In the genomic region with DNA sequence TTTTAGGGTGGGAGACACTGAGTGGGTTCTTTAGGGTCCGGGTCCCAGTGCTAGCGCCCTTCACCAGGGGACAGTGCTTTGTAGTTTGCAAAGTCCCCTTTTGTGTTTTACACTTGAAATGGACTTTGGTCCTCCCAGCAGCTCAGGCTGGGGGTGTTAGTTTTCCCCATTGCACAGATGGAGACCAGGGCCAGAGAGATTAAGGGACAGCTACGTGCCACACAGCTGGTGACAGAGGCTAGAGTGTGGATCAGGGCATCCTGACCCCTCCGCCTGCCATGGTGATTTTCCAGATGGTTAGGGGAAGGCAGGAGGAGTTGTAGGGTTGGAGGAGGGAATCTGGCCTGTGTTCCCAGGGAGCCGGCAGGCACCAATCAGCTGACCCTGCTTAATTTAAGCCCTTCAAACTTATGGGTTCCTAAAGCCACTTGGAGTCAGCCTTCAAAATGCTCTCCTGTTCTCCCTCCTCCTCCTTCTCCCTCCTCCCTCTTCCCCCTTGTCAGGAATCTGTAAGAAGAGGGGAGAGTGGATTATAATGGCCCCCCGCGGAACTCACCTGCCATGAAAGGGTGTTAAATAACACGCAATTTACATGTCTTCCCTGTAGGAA, we compare ENCODE assay signal across 1 cellular context.
A peak's percentile ranks its signal among the peaks of the same experiment; 100 is the strongest.
TF ChIP-seq lines count a peak whose summit lies in the region.

No MANE protein-coding gene starts in this region.

TF ChIP-seq in HepG2, 621 proteins besides CTCF, POLR2A, EP300 and RAD21 (continues in another document):
- no peak for TF ChIP-seq ZNF232 (CRISPR knock-in tag; IDR thresholded peaks at IDR 0.05; ENCODE audit: borderline replicate concordance)
- peak; percentile 75 for TF ChIP-seq ZNF263 (CRISPR knock-in tag; IDR thresholded peaks at IDR 0.05)
- TF ChIP-seq, protein P1, sequence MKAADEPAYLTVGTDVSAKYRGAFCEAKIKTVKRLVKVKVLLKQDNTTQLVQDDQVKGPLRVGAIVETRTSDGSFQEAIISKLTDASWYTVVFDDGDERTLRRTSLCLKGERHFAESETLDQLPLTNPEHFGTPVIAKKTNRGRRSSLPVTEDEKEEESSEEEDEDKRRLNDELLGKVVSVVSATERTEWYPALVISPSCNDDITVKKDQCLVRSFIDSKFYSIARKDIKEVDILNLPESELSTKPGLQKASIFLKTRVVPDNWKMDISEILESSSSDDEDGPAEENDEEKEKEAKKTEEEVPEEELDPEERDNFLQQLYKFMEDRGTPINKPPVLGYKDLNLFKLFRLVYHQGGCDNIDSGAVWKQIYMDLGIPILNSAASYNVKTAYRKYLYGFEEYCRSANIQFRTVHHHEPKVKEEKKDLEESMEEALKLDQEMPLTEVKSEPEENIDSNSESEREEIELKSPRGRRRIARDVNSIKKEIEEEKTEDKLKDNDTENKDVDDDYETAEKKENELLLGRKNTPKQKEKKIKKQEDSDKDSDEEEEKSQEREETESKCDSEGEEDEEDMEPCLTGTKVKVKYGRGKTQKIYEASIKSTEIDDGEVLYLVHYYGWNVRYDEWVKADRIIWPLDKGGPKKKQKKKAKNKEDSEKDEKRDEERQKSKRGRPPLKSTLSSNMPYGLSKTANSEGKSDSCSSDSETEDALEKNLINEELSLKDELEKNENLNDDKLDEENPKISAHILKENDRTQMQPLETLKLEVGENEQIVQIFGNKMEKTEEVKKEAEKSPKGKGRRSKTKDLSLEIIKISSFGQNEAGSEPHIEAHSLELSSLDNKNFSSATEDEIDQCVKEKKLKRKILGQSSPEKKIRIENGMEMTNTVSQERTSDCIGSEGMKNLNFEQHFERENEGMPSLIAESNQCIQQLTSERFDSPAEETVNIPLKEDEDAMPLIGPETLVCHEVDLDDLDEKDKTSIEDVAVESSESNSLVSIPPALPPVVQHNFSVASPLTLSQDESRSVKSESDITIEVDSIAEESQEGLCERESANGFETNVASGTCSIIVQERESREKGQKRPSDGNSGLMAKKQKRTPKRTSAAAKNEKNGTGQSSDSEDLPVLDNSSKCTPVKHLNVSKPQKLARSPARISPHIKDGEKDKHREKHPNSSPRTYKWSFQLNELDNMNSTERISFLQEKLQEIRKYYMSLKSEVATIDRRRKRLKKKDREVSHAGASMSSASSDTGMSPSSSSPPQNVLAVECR (CRISPR knock-in tag; IDR thresholded peaks at IDR 0.05; ENCODE audit: borderline replicate concordance): no peak
- TF ChIP-seq, protein P2, sequence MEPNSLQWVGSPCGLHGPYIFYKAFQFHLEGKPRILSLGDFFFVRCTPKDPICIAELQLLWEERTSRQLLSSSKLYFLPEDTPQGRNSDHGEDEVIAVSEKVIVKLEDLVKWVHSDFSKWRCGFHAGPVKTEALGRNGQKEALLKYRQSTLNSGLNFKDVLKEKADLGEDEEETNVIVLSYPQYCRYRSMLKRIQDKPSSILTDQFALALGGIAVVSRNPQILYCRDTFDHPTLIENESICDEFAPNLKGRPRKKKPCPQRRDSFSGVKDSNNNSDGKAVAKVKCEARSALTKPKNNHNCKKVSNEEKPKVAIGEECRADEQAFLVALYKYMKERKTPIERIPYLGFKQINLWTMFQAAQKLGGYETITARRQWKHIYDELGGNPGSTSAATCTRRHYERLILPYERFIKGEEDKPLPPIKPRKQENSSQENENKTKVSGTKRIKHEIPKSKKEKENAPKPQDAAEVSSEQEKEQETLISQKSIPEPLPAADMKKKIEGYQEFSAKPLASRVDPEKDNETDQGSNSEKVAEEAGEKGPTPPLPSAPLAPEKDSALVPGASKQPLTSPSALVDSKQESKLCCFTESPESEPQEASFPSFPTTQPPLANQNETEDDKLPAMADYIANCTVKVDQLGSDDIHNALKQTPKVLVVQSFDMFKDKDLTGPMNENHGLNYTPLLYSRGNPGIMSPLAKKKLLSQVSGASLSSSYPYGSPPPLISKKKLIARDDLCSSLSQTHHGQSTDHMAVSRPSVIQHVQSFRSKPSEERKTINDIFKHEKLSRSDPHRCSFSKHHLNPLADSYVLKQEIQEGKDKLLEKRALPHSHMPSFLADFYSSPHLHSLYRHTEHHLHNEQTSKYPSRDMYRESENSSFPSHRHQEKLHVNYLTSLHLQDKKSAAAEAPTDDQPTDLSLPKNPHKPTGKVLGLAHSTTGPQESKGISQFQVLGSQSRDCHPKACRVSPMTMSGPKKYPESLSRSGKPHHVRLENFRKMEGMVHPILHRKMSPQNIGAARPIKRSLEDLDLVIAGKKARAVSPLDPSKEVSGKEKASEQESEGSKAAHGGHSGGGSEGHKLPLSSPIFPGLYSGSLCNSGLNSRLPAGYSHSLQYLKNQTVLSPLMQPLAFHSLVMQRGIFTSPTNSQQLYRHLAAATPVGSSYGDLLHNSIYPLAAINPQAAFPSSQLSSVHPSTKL (CRISPR knock-in tag; IDR thresholded peaks at IDR 0.05): peak; percentile 53; the same call in 1 of the 2 replicates
- 0 out of 2 replicates have a peak, but pooled peaks have one; percentile 24 for TF ChIP-seq SP4 (CRISPR knock-in tag; IDR thresholded peaks at IDR 0.05)
- TF ChIP-seq ZNF121 (CRISPR knock-in tag; IDR thresholded peaks at IDR 0.05): peak; percentile 54; the same call in 1 of the 2 replicates
- TF ChIP-seq LCORL (IDR thresholded peaks at IDR 0.05): no peak
- peak; percentile 53; the same call in 1 of the 2 replicates for TF ChIP-seq LCORL (CRISPR knock-in tag; IDR thresholded peaks at IDR 0.05)
- TF ChIP-seq, protein P3, sequence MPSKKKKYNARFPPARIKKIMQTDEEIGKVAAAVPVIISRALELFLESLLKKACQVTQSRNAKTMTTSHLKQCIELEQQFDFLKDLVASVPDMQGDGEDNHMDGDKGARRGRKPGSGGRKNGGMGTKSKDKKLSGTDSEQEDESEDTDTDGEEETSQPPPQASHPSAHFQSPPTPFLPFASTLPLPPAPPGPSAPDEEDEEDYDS (CRISPR knock-in tag; IDR thresholded peaks at IDR 0.05): 0 out of 2 replicates have a peak, but pooled peaks have one; percentile 23
- 0 out of 2 replicates have a peak, but pooled peaks have one; percentile 55 for TF ChIP-seq ZNF644 (CRISPR knock-in tag; IDR thresholded peaks at IDR 0.05; ENCODE audit: low read depth)
- TF ChIP-seq, protein P4, sequence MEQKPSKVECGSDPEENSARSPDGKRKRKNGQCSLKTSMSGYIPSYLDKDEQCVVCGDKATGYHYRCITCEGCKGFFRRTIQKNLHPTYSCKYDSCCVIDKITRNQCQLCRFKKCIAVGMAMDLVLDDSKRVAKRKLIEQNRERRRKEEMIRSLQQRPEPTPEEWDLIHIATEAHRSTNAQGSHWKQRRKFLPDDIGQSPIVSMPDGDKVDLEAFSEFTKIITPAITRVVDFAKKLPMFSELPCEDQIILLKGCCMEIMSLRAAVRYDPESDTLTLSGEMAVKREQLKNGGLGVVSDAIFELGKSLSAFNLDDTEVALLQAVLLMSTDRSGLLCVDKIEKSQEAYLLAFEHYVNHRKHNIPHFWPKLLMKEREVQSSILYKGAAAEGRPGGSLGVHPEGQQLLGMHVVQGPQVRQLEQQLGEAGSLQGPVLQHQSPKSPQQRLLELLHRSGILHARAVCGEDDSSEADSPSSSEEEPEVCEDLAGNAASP (CRISPR knock-in tag; IDR thresholded peaks at IDR 0.05; ENCODE audit: borderline replicate concordance): 0 out of 2 replicates have a peak, but pooled peaks have one; percentile 23
- TF ChIP-seq, protein P5, sequence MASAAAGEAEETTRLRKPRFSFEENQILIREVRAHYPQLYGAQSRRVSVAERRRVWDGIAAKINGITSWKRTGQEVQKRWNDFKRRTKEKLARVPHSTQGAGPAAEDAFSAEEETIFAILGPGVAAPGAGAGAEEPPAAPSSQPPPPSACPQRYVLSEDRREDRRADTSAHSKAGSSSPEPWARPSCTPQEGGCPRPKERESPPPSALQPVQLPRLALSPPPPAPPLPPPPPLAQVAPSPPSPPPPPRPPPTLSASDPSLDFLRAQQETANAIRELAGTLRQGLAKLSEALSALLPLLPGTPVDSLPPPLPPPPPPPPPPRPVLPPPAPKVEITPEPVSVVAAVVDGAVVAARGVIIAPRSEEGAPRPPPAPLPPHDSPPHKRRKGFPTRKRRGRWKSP (CRISPR knock-in tag; IDR thresholded peaks at IDR 0.05): no peak
- peak; percentile 56; the same call in 1 of the 2 replicates for TF ChIP-seq RXRB (CRISPR knock-in tag; IDR thresholded peaks at IDR 0.05; ENCODE audit: borderline replicate concordance)
- no peak for TF ChIP-seq FOXP1 (IDR thresholded peaks at IDR 0.05)
- 0 out of 2 replicates have a peak, but pooled peaks have one; percentile 19 for TF ChIP-seq FOXP1 (CRISPR knock-in tag; IDR thresholded peaks at IDR 0.05)
- TF ChIP-seq HNF4A (CRISPR knock-in tag; IDR thresholded peaks at IDR 0.05): peak; percentile 89
- TF ChIP-seq CCDC6 (CRISPR knock-in tag; IDR thresholded peaks at IDR 0.05): no peak
- TF ChIP-seq NFKBIZ (CRISPR knock-in tag; IDR thresholded peaks at IDR 0.05): no peak
- TF ChIP-seq ZNF629 (CRISPR knock-in tag; conservative IDR thresholded peaks at IDR 0.05): peak; percentile 97
- TF ChIP-seq KDM6A (CRISPR knock-in tag; IDR thresholded peaks at IDR 0.05; ENCODE audit: low read depth): 0 out of 2 replicates have a peak, but pooled peaks have one; percentile 10
- TF ChIP-seq, protein P6, sequence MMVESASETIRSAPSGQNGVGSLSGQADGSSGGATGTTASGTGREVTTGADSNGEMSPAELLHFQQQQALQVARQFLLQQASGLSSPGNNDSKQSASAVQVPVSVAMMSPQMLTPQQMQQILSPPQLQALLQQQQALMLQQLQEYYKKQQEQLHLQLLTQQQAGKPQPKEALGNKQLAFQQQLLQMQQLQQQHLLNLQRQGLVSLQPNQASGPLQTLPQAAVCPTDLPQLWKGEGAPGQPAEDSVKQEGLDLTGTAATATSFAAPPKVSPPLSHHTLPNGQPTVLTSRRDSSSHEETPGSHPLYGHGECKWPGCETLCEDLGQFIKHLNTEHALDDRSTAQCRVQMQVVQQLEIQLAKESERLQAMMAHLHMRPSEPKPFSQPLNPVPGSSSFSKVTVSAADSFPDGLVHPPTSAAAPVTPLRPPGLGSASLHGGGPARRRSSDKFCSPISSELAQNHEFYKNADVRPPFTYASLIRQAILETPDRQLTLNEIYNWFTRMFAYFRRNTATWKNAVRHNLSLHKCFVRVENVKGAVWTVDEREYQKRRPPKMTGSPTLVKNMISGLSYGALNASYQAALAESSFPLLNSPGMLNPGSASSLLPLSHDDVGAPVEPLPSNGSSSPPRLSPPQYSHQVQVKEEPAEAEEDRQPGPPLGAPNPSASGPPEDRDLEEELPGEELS (CRISPR knock-in tag; IDR thresholded peaks at IDR 0.05): peak; percentile 10; the same call in 1 of the 2 replicates
- TF ChIP-seq ESRRA (CRISPR knock-in tag; IDR thresholded peaks at IDR 0.05; ENCODE audit: low read depth): peak; percentile 66; the same call in 1 of the 2 replicates
- TF ChIP-seq PHF21A (CRISPR knock-in tag; IDR thresholded peaks at IDR 0.05): peak; percentile 43
- TF ChIP-seq HNF4G (IDR thresholded peaks at IDR 0.05; ENCODE audit: borderline replicate concordance, low read depth, low read length): peak; percentile 47; the same call in 1 of the 2 replicates
- peak; percentile 82; the same call in 1 of the 2 replicates for TF ChIP-seq HNF4G (CRISPR knock-in tag; IDR thresholded peaks at IDR 0.05; ENCODE audit: borderline replicate concordance, low read depth)
- 0 out of 2 replicates have a peak, but pooled peaks have one; percentile 20 for TF ChIP-seq KDM2A (CRISPR knock-in tag; IDR thresholded peaks at IDR 0.05; ENCODE audit: borderline replicate concordance, low read depth)
- TF ChIP-seq MED1 (CRISPR knock-in tag; IDR thresholded peaks at IDR 0.05): peak; percentile 53
- TF ChIP-seq HHEX (CRISPR knock-in tag; IDR thresholded peaks at IDR 0.05): no peak
- TF ChIP-seq ZNF354B (CRISPR knock-in tag; IDR thresholded peaks at IDR 0.05): no peak
- peak; percentile 76 for TF ChIP-seq PITX1 (CRISPR knock-in tag; IDR thresholded peaks at IDR 0.05)
- TF ChIP-seq, protein P7, sequence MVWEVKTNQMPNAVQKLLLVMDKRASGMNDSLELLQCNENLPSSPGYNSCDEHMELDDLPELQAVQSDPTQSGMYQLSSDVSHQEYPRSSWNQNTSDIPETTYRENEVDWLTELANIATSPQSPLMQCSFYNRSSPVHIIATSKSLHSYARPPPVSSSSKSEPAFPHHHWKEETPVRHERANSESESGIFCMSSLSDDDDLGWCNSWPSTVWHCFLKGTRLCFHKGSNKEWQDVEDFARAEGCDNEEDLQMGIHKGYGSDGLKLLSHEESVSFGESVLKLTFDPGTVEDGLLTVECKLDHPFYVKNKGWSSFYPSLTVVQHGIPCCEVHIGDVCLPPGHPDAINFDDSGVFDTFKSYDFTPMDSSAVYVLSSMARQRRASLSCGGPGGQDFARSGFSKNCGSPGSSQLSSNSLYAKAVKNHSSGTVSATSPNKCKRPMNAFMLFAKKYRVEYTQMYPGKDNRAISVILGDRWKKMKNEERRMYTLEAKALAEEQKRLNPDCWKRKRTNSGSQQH (CRISPR knock-in tag; IDR thresholded peaks at IDR 0.05; ENCODE audit: low read depth): no peak
- no peak for TF ChIP-seq KMT2B (CRISPR knock-in tag; IDR thresholded peaks at IDR 0.05)
- TF ChIP-seq ZNF292 (CRISPR knock-in tag; IDR thresholded peaks at IDR 0.05; ENCODE audit: borderline replicate concordance, low read depth): peak; percentile 57; the same call in 1 of the 2 replicates
- TF ChIP-seq, protein P8, sequence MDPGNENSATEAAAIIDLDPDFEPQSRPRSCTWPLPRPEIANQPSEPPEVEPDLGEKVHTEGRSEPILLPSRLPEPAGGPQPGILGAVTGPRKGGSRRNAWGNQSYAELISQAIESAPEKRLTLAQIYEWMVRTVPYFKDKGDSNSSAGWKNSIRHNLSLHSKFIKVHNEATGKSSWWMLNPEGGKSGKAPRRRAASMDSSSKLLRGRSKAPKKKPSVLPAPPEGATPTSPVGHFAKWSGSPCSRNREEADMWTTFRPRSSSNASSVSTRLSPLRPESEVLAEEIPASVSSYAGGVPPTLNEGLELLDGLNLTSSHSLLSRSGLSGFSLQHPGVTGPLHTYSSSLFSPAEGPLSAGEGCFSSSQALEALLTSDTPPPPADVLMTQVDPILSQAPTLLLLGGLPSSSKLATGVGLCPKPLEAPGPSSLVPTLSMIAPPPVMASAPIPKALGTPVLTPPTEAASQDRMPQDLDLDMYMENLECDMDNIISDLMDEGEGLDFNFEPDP (CRISPR knock-in tag; conservative IDR thresholded peaks at IDR 0.05): 0 out of 2 replicates have a peak, but pooled peaks have one; percentile 14
- peak; percentile 96 for TF ChIP-seq ZNF768 (CRISPR knock-in tag; IDR thresholded peaks at IDR 0.05)
- TF ChIP-seq, protein P9, sequence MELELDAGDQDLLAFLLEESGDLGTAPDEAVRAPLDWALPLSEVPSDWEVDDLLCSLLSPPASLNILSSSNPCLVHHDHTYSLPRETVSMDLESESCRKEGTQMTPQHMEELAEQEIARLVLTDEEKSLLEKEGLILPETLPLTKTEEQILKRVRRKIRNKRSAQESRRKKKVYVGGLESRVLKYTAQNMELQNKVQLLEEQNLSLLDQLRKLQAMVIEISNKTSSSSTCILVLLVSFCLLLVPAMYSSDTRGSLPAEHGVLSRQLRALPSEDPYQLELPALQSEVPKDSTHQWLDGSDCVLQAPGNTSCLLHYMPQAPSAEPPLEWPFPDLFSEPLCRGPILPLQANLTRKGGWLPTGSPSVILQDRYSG (CRISPR knock-in tag; IDR thresholded peaks at IDR 0.05): no peak
- peak; percentile 95 for TF ChIP-seq ZMYM3 (CRISPR knock-in tag; IDR thresholded peaks at IDR 0.05)
- TF ChIP-seq ZNF766 (CRISPR knock-in tag; IDR thresholded peaks at IDR 0.05; ENCODE audit: borderline replicate concordance): no peak
- TF ChIP-seq SRSF4 (IDR thresholded peaks at IDR 0.05; ENCODE audit: low read depth, low read length, poor library complexity, severe bottlenecking): no peak
- TF ChIP-seq, protein P10, sequence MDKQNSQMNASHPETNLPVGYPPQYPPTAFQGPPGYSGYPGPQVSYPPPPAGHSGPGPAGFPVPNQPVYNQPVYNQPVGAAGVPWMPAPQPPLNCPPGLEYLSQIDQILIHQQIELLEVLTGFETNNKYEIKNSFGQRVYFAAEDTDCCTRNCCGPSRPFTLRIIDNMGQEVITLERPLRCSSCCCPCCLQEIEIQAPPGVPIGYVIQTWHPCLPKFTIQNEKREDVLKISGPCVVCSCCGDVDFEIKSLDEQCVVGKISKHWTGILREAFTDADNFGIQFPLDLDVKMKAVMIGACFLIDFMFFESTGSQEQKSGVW (CRISPR knock-in tag; IDR thresholded peaks at IDR 0.05; ENCODE audit: borderline replicate concordance): no peak
- no peak for TF ChIP-seq SIX4 (CRISPR knock-in tag; IDR thresholded peaks at IDR 0.05)
